In the genomic region with DNA sequence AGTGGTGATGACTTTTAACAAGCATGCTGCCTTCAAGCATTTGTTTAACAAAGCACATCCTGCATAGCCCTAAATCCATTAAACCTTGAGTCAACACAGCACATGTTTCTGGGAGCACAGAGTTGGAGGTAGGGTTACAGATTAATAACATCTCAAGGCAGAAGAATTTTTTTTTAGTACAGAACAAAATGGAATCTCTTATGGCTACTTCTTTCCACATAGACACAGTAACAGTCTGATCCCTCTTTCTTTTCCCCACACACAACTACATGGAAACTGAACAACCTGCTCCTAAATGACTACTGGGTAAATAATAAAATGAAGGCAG, we compare ENCODE assay signal across 16 cellular contexts. TPM values are rescaled to one million over a fixed set of nuclear protein-coding genes. Genes with fewer than 3 reads are reported as not detected.
"Had no signal": no experiment of that assay in that cellular context is flagged by ENCODE, and none has a peak within 500 bp of the region (broad histone marks: within the 10 kb centered on the region; RNA-seq: fewer than 3 reads in every experiment).

No MANE protein-coding gene starts in this region.

RNA-seq across cellular contexts. Expression of gene CST4, which starts 6.2 kb away (rescaled TPM):
- total RNA-seq: activated CD4-positive, alpha-beta T cell treated with anti-CD3 and anti-CD28 coated beads, Interleukin-2, amount 10 ng/mL, durations not matched to agents 7 days and 5 days; activated CD8-positive, alpha-beta memory T cell treated with anti-CD3 and anti-CD28 coated beads, Interleukin-2, amount 10 ng/mL, durations not matched to agents 7 days and 5 days; activated CD8-positive, alpha-beta T cell treated with anti-CD3 and anti-CD28 coated beads for 36 hours; esophagus squamous epithelium; heart left ventricle; kidney; left lung; lung; mesothelial cell of epicardium; naive thymus-derived CD8-positive, alpha-beta T cell; osteocyte; psoas muscle; right cardiac atrium; skeletal muscle tissue; upper lobe of right lung had no signal
- polyA plus RNA-seq: heart left ventricle; lung; naive thymus-derived CD8-positive, alpha-beta T cell; psoas muscle; right cardiac atrium had no signal

RNA-seq across cellular contexts. Expression of gene CST1, which starts 55.7 kb away (rescaled TPM):
- total RNA-seq: activated CD4-positive, alpha-beta T cell treated with anti-CD3 and anti-CD28 coated beads, Interleukin-2, amount 10 ng/mL, durations not matched to agents 7 days and 5 days; activated CD8-positive, alpha-beta memory T cell treated with anti-CD3 and anti-CD28 coated beads, Interleukin-2, amount 10 ng/mL, durations not matched to agents 7 days and 5 days; activated CD8-positive, alpha-beta T cell treated with anti-CD3 and anti-CD28 coated beads for 36 hours; esophagus squamous epithelium; heart left ventricle; kidney; left lung; lung; mesothelial cell of epicardium; naive thymus-derived CD8-positive, alpha-beta T cell; osteocyte; psoas muscle; right cardiac atrium; skeletal muscle tissue; thyroid gland; upper lobe of right lung had no signal
- polyA plus RNA-seq: heart left ventricle; lung; naive thymus-derived CD8-positive, alpha-beta T cell; psoas muscle; right cardiac atrium had no signal
